Comparison of ENCODE assay signal across 10 cellular contexts in the genomic region with DNA sequence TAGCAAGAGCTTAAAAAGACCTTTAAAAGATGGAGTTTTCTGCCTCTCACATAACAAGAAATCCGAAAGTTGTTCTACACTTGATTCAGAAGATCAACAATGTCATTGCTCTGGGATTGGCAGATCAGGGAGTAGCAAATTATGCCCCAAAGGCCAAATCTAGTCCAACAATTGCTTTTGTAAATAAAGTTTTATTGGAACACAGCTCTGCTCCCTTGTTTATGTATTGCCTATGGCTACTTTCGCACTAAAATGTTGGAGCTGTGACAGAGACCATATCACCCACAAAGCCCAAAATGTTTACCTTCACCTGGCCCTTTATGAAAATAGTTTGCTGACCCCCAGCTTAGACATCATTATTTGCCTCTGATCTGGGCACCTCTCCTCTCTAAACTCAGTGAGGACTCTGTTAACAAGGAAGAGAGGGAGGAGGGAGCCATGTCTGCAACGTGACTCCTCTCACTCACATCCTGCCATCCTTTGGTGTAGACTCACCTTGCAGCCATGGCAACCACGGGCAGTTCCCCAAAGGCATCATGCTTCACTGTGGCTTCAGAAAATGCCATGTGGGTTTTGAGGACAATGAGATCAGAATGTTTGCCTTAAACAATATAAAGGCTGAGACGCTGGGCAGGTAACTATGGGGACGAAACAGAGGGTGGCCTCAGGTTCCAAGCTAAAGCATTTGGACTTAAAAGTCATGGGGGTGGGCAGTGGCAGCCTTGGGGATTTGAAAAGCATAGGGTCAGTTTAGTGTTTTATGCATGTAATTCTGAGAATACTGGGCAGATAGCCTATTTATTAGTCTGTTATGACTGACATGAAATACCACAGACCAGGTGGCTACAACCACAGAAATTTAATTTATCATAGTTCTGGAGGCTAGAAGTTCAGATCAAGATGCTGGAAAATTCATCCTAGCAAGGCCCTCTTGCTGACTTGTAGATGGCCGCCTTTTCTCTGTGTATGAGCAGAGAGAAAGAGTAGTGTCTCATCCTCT.
DNase-seq lines count a peak whose midpoint lies in the region; ATAC-seq and TF ChIP-seq lines count a peak whose summit lies in the region.
"Had no signal": no experiment of that assay in that cellular context is flagged by ENCODE, and none has a peak within 500 bp of the region (broad histone marks: within the 10 kb centered on the region; RNA-seq: fewer than 3 reads in every experiment).

No MANE protein-coding gene starts in this region.

- peaks cover 11% of the 10 kb centered on the region; the same call in 1 of the 2 replicates for H3K4me1 Mint-ChIP-seq in HFFc6 (ENCODE audit: low read depth)

- no peak overlapping the region for H3K4me3 Mint-ChIP-seq in HFFc6

- no peaks in the 10 kb centered on the region for H3K9me3 Mint-ChIP-seq in HFFc6

- no peak overlapping the region for H3K27ac Mint-ChIP-seq in HFFc6

- intact Hi-C loops in left colon (cut with DNase I, micrococcal nuclease), result no loop called here

- H3K36me3 Mint-ChIP-seq in HFFc6 (ENCODE audit: low read depth), result no peaks in the 10 kb centered on the region

- H3K27me3 Mint-ChIP-seq in HFFc6 (ENCODE audit: insufficient read depth), result no peaks in the 10 kb centered on the region; the same call in 1 of the 2 replicates

- DNase-seq in DMS53 (lab: John Stamatoyannopoulos, UW), result peak; percentile 89
- no peak for DNase-seq in DMS53 treated with DMSO at 0.1 percent for 48 hours (lab: John Stamatoyannopoulos, UW; ENCODE audit: unreplicated experiment)
- DNase-seq in activated CD4-positive, alpha-beta T cell treated with anti-CD3 and anti-CD28 coated beads for 1 hour, result peak; percentile 50
- peak; percentile 94 for DNase-seq in central memory CD4-positive, alpha-beta T cell
- DNase-seq in stimulated activated CD8-positive, alpha-beta memory T cell treated with anti-CD3 and anti-CD28 coated beads, Interleukin-7, amount 100 ng/mL, for 1 hour (ENCODE audit: low read depth in 2 of 2), result peak; percentile 38 to 39
- DNase-seq in left colon, result no peak
- no peak for DNase-seq in HFFc6
- DNase-seq in NCI-H1092 (lab: John Stamatoyannopoulos, UW), result no peak
- DNase-seq: body of pancreas, left cardiac atrium had no signal

- TF ChIP-seq CTCF in HFFc6 (IDR thresholded peaks at IDR 0.05), result no peak

- no peak for ATAC-seq in left colon
- ATAC-seq: body of pancreas, left cardiac atrium had no signal

Comparison
In these comparisons a context has a peak if more than half of its experiments do, and no peak if none do; other contexts are left out.
1. DNase-seq: peak in DMS53 (single experiment), activated CD4-positive, alpha-beta T cell treated with anti-CD3 and anti-CD28 coated beads for 1 hour (single experiment), central memory CD4-positive, alpha-beta T cell (single experiment) and stimulated activated CD8-positive, alpha-beta memory T cell treated with anti-CD3 and anti-CD28 coated beads, Interleukin-7, amount 100 ng/mL, for 1 hour (2 of 2); none in DMS53 treated with DMSO at 0.1 percent for 48 hours (single experiment), left colon (0 of 2), HFFc6 (single experiment) and NCI-H1092 (single experiment).